17 cellular contexts compared by ENCODE assay signal in the genomic region with DNA sequence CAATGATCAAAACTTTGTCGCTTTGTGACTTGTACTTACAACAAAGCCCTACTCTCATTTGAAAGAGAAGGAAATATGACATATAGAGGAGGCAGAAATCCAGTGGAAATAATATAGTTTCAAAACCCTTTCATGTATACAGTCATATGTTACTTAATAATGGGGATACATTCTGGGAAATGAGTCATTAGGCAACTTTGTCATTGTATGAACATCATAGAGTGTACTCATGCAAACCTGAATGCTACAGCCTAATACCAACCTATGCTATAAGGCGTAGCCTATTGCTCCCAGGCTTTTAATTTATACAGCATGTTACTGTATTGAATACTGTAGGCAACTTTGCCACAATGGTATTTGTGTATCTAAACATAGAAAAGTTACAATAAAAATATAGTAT.
DNase-seq lines count a peak whose midpoint lies in the region; ATAC-seq and TF ChIP-seq lines count a peak whose summit lies in the region.
"Had no signal": no experiment of that assay in that cellular context is flagged by ENCODE, and none has a peak within 500 bp of the region (broad histone marks: within the 10 kb centered on the region; RNA-seq: fewer than 3 reads in every experiment).

No MANE protein-coding gene starts in this region.

- POLR2A ChIA-PET in RWPE1 (lab: Yijun Ruan, JAX; ENCODE audit: low non-redundant PET): no interaction called here

- DNase-seq in HCEC 1CT (peak; percentile 50), RWPE1 (ENCODE audit: low spot score) (peak; percentile 5), epithelial cell of prostate (ENCODE audit: low read depth, low spot score) (peak; percentile 10), retinal pigment epithelial cell (ENCODE audit: low read depth) (peak; percentile 23), left lung (no peak), SIG-M5 treated with dmso at 0.1 percent for 504 hours (lab: John Stamatoyannopoulos, UW; ENCODE audit: unreplicated experiment) (no peak)
- DNase-seq in activated CD8-positive, alpha-beta memory T cell treated with anti-CD3 and anti-CD28 coated beads for 24 hours: no peak
- DNase-seq: ACHN, AML-193, DMS 273 treated with DMSO at 0.1 percent for 48 hours, NCI-H1092, NCI-H1694, NCI-H524 treated with DMSO at 0.1 percent for 48 hours, SHP77 treated with DMSO at 0.1 percent for 48 hours had no signal

- no peak for TF ChIP-seq CTCF in RWPE1 (conservative IDR thresholded peaks at IDR 0.05; ENCODE audit: low read depth)
- TF ChIP-seq CTCF in retinal pigment epithelial cell (conservative IDR thresholded peaks at IDR 0.05; ENCODE audit: low read depth, low read length): no peak
- no peak for TF ChIP-seq CTCF in left lung (IDR thresholded peaks at IDR 0.05)

- intact Hi-C loops in left lung (cut with DNase I): loop anchor here in 1 of 2 donors (10.0 kb wide), 1 partner anchor 360 kb away; no protein-coding TSS in a partner anchor

- CTCF ChIA-PET in RWPE1 (lab: Yijun Ruan, JAX): no interaction called here

- H3K27me3 ChIP-seq in left lung: no peaks in the 10 kb centered on the region

- no peak overlapping the region for H3K27ac ChIP-seq in RWPE1
- H3K27ac ChIP-seq in epithelial cell of prostate: no peak overlapping the region
- no peak overlapping the region for H3K27ac ChIP-seq in left lung
- H3K27ac ChIP-seq: KMS-11 had no signal

- H3K9me3 ChIP-seq in left lung: no peaks in the 10 kb centered on the region

- H3K4me1 ChIP-seq in left lung: no peaks in the 10 kb centered on the region

- H3K4me3 ChIP-seq in retinal pigment epithelial cell (ENCODE audit: low read length) (no peak overlapping the region), left lung (no peak overlapping the region)
- H3K4me3 ChIP-seq: GM23338 had no signal

- no peaks in the 10 kb centered on the region for H3K36me3 ChIP-seq in left lung

- no peak for ATAC-seq in left lung
- ATAC-seq: GM23338, Panc1 had no signal

Comparison
In these comparisons a context has a peak if more than half of its experiments do, and no peak if none do; other contexts are left out.
1. DNase-seq: peak in HCEC 1CT (single experiment), RWPE1 (single experiment), epithelial cell of prostate (single experiment) and retinal pigment epithelial cell (single experiment); none in left lung (0 of 2), SIG-M5 treated with dmso at 0.1 percent for 504 hours (single experiment) and activated CD8-positive, alpha-beta memory T cell treated with anti-CD3 and anti-CD28 coated beads for 24 hours (single experiment).